Comparison of ENCODE assay signal across 9 cellular contexts in genomic region chr5:6525910-6526309, GRCh38.
DNase-seq lines count a peak whose midpoint lies in the region; ATAC-seq and TF ChIP-seq lines count a peak whose summit lies in the region.
"Had no signal": no experiment of that assay in that cellular context is flagged by ENCODE, and none has a peak within 500 bp of the region (broad histone marks: within the 10 kb centered on the region; RNA-seq: fewer than 3 reads in every experiment).

No MANE protein-coding gene starts in this region.

- no peaks in the 10 kb centered on the region for H3K9me3 ChIP-seq in prostate gland

- intact Hi-C loops in prostate gland (cut with DNase I) = no loop called here

- no peaks in the 10 kb centered on the region for H3K4me1 ChIP-seq in prostate gland (replicated peaks)

- H3K36me3 ChIP-seq in prostate gland = no peaks in the 10 kb centered on the region

- no peak for TF ChIP-seq POLR2A in prostate gland (IDR thresholded peaks at IDR 0.05)

- peak; percentile 18 for DNase-seq in DMS153 (lab: John Stamatoyannopoulos, UW)
- no peak for DNase-seq in DMS153 treated with DMSO at 0.1 percent for 48 hours (lab: John Stamatoyannopoulos, UW; ENCODE audit: unreplicated experiment)
- peak; percentile 68 for DNase-seq in NCI-H146 (lab: John Stamatoyannopoulos, UW)
- peak; percentile 15 to 30 for DNase-seq in dermis microvascular lymphatic vessel endothelial cell (ENCODE audit: low read depth in 2 of 2)
- DNase-seq in prostate gland (ENCODE audit: low spot score) = peak; percentile 32
- no peak for DNase-seq in D341Med (ENCODE audit: low spot score)
- no peak for DNase-seq in GDM1 (lab: John Stamatoyannopoulos, UW)

- no peak for ATAC-seq in GM18868 (IDR thresholded peaks at IDR 0.05; ENCODE audit: unreplicated experiment)

- no peak overlapping the region for H3K4me3 ChIP-seq in prostate gland
- H3K4me3 ChIP-seq: lung had no signal

- 61% methylated on average over 9 of the region's 9 CpGs for WGBS in prostate gland

- H3K27me3 ChIP-seq in prostate gland (replicated peaks; ENCODE audit: insufficient read depth) = no peaks in the 10 kb centered on the region

- peak in 3 of 4 experiments; percentile 32 to 48 (median 38) for TF ChIP-seq CTCF in prostate gland (IDR thresholded peaks at IDR 0.05)

- no peak overlapping the region for H3K27ac ChIP-seq in prostate gland

Comparison
In these comparisons a context has a peak if more than half of its experiments do, and no peak if none do; other contexts are left out.
1. DNase-seq: peak in DMS153 (single experiment), NCI-H146 (single experiment), dermis microvascular lymphatic vessel endothelial cell (2 of 2) and prostate gland (single experiment); none in DMS153 treated with DMSO at 0.1 percent for 48 hours (single experiment), D341Med (single experiment) and GDM1 (single experiment).